Comparison of ENCODE assay signal across 8 cellular contexts in genomic region chr7:139775829-139776266, GRCh38. TPM values are rescaled to one million over a fixed set of nuclear protein-coding genes. Genes with fewer than 3 reads are reported as not detected.
DNase-seq lines count a peak whose midpoint lies in the region; ATAC-seq, FAIRE-seq and TF ChIP-seq lines count a peak whose summit lies in the region.

No MANE protein-coding gene starts in this region.

- H3K9me3 ChIP-seq in A673 (ENCODE audit: low read depth, low read length, poor library complexity, severe bottlenecking) (no peaks in the 10 kb centered on the region), KOPT-K1 (ENCODE audit: insufficient read depth, low read length, poor library complexity, severe bottlenecking) (no peaks in the 10 kb centered on the region)

- H3K36me3 Mint-ChIP-seq in activated naive CD4-positive, alpha-beta T cell treated with anti-CD3 and anti-CD28 coated beads, Interleukin-2, amount 50 U/mL, for 72 hours: peaks cover 20% of the 10 kb centered on the region in 2 donors

- peaks cover 31% of the 10 kb centered on the region for H3K4me1 ChIP-seq in A673 (ENCODE audit: insufficient read depth, low read length, poor library complexity, severe bottlenecking)

- H3K27ac ChIP-seq in A673 (ENCODE audit: low read depth, low read length, poor library complexity, severe bottlenecking) (peak overlapping the region; percentile 65), KOPT-K1 (ENCODE audit: low read depth, low read length, poor library complexity, severe bottlenecking) (peak overlapping the region; percentile 50)

- H3K9me3 Mint-ChIP-seq in activated naive CD4-positive, alpha-beta T cell treated with anti-CD3 and anti-CD28 coated beads, Interleukin-2, amount 50 U/mL, for 72 hours: no peaks in the 10 kb centered on the region

- H3K27ac Mint-ChIP-seq in activated naive CD4-positive, alpha-beta T cell treated with anti-CD3 and anti-CD28 coated beads, Interleukin-2, amount 50 U/mL, for 72 hours: peak overlapping the region; percentile 23 to 92

- H3K36me3 ChIP-seq in A673 (ENCODE audit: insufficient read depth, low read length, poor library complexity, severe bottlenecking) (peaks cover 5% of the 10 kb centered on the region), KOPT-K1 (ENCODE audit: insufficient read depth, low read length) (no peaks in the 10 kb centered on the region)

- TF ChIP-seq CTCF in A673 (conservative IDR thresholded peaks at IDR 0.05; ENCODE audit: low read depth, low read length): peak; percentile 80

- intact Hi-C loops in A673 (cut with micrococcal nuclease; ENCODE audit: unreplicated experiment): loop anchor here (5.0 to 10.0 kb wide), 3 partner anchors 129 to 549 kb away; no protein-coding TSS in a partner anchor

- CTCF ChIA-PET in A673 (lab: Charles Lee): no interaction called here

- DNase-seq in A673 (ENCODE audit: low spot score): peak; percentile 87
- DNase-seq in SHP77 (lab: John Stamatoyannopoulos, UW): peak; percentile 35 to 56
- peak in 1 of 2 donors; percentile 56 for DNase-seq in activated naive CD4-positive, alpha-beta T cell treated with anti-CD3 and anti-CD28 coated beads, Interleukin-2, amount 50 U/mL, for 72 hours (ENCODE audit: low spot score in 2 of 2)
- peak; percentile 69 for DNase-seq in glomerular endothelial cell (ENCODE audit: extremely low read depth, low read depth, low spot score)
- DNase-seq in occipital lobe (lab: John Stamatoyannopoulos, UW): peak; percentile 32
- DNase-seq in urothelium cell line (ENCODE audit: low spot score): peak; percentile 54

- H3K27me3 ChIP-seq in A673 (replicated peaks; ENCODE audit: insufficient read depth, low read depth, low read length, poor library complexity): peaks cover 10% of the 10 kb centered on the region

- peak overlapping the region; percentile 92 for H3K4me3 ChIP-seq in A673 (ENCODE audit: low read depth, low read length, poor library complexity, severe bottlenecking)

- POLR2A ChIA-PET in A673 (lab: Charles Lee; ENCODE audit: low non-redundant PET): no interaction called here

- FAIRE-seq in urothelium cell line (lab: Jason Lieb, UNC): no peak

- BruUV-seq in A673 (replicated peaks; lab: Mats Ljungman, UMichigan): no TSS peak

- ATAC-seq in GM18498 (IDR thresholded peaks at IDR 0.05; ENCODE audit: unreplicated experiment): peak; percentile 36
- ATAC-seq in activated naive CD4-positive, alpha-beta T cell treated with anti-CD3 and anti-CD28 coated beads, Interleukin-2, amount 50 U/mL, for 72 hours: peak in 1 of 2 donors; percentile 22

RNA-seq across cellular contexts. Expression of gene HIPK2, which starts 1.9 kb away (rescaled TPM):
- total RNA-seq in A673 (2021): 30.7 and 32.4 TPM in 2 replicates
- total RNA-seq in activated naive CD4-positive, alpha-beta T cell treated with anti-CD3 and anti-CD28 coated beads, Interleukin-2, amount 50 U/mL, for 72 hours: 10 to 100 TPM; 12.8 to 20.9 TPM
- 46.7 and 69.4 TPM in 2 replicates for total RNA-seq in glomerular endothelial cell
- total RNA-seq in occipital lobe: 12.0 TPM

RNA-seq across cellular contexts. Expression of gene TBXAS1, which starts 53.2 kb away (rescaled TPM):
- total RNA-seq in A673 (2021) (1.5 and 2.5 TPM in 2 replicates), glomerular endothelial cell (8.1 and 9.0 TPM in 2 replicates), occipital lobe (3.4 TPM)
- 1 to 10 TPM; 1.4 to 5.8 TPM for total RNA-seq in activated naive CD4-positive, alpha-beta T cell treated with anti-CD3 and anti-CD28 coated beads, Interleukin-2, amount 50 U/mL, for 72 hours
